12 cellular contexts compared by ENCODE assay signal in the genomic region with DNA sequence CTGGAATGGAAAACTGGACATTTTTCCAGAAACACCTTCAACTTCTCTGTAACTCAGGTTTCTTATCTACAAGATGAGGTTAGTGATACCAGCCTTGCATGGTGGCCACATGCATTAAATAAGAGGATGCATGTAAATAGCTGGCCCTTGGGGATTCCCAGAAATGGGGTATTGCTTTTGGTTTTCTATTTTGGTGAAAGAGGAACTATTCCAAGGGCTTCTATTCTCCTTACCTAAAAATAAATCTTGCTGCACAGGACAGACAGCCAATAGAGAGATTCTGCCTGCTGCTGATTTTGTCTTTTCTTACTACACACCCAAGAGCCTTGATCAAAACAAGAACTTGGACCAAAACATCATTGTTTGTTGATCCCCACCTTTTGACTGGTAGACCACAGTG.
DNase-seq lines count a peak whose midpoint lies in the region; ATAC-seq, FAIRE-seq and TF ChIP-seq lines count a peak whose summit lies in the region.
"Had no signal": no experiment of that assay in that cellular context is flagged by ENCODE, and none has a peak within 500 bp of the region (broad histone marks: within the 10 kb centered on the region; RNA-seq: fewer than 3 reads in every experiment).

No MANE protein-coding gene starts in this region.

- no peak overlapping the region for H2AFZ ChIP-seq in OCI-LY3 (ENCODE audit: low read depth, low read length)

- intact Hi-C loops in ascending aorta (cut with DNase I), result no loop called here

- no peak overlapping the region; the same call in 1 of the 2 replicates for H3K4me3 ChIP-seq in OCI-LY3 (ENCODE audit: low read length)
- no peak overlapping the region for H3K4me3 ChIP-seq in ascending aorta

- H3K79me2 ChIP-seq in OCI-LY3 (ENCODE audit: low read length), result no peaks in the 10 kb centered on the region

- TF ChIP-seq CTCF in OCI-LY3 (IDR thresholded peaks at IDR 0.05; ENCODE audit: low read depth, low read length), result no peak
- no peak for TF ChIP-seq CTCF in ascending aorta (IDR thresholded peaks at IDR 0.05)

- H3K27me3 ChIP-seq in OCI-LY3 (ENCODE audit: low read depth, low read length) (no peaks in the 10 kb centered on the region), ascending aorta (no peaks in the 10 kb centered on the region)

- H3K9ac ChIP-seq in OCI-LY3 (ENCODE audit: low read length), result no peak overlapping the region

- H3K27ac ChIP-seq in OCI-LY3 (ENCODE audit: low read length) (no peak overlapping the region), ascending aorta (no peak overlapping the region)

- H4K20me1 ChIP-seq in OCI-LY3 (ENCODE audit: insufficient read depth, low read length), result no peaks in the 10 kb centered on the region

- no peak for DNase-seq in GM18507 (ENCODE audit: extremely low spot score, insufficient read length, low read depth)
- DNase-seq in activated T-cell treated with anti-CD3 and anti-CD28 coated beads, Interleukin-2, amount 50 U/mL, for 1 hour, result no peak
- no peak for DNase-seq in GM19240 (ENCODE audit: insufficient read length, low spot score)
- no peak for DNase-seq in NCI-H345 treated with DMSO at 0.1 percent for 48 hours (lab: John Stamatoyannopoulos, UW; ENCODE audit: unreplicated experiment)
- DNase-seq in ascending aorta (ENCODE audit: low spot score in 2 of 2), result no peak
- DNase-seq: activated CD4-positive, CD25-positive, alpha-beta regulatory T cell; CD4-positive, CD25-positive, alpha-beta regulatory T cell; NCI-H526; retina had no signal

- no peaks in the 10 kb centered on the region for H3K36me3 ChIP-seq in OCI-LY3 (replicated peaks; ENCODE audit: low read depth, low read length)
- H3K36me3 ChIP-seq in ascending aorta, result no peaks in the 10 kb centered on the region

- 0 out of 2 replicates have a peak, but pooled peaks cover 11% of the 10 kb centered on the region for H3K9me3 ChIP-seq in OCI-LY3 (ENCODE audit: insufficient read depth, low read length)
- peaks cover 0 to 12% of the 10 kb centered on the region in 2 donors for H3K9me3 ChIP-seq in ascending aorta

- peak; percentile 65 for FAIRE-seq in GM18507 (lab: Jason Lieb, UNC)

- peak overlapping the region; percentile 57 for H3K4me2 ChIP-seq in OCI-LY3 (ENCODE audit: low read length)

- peaks cover 14% of the 10 kb centered on the region for H3K4me1 ChIP-seq in OCI-LY3 (ENCODE audit: low read length)
- no peaks in the 10 kb centered on the region for H3K4me1 ChIP-seq in ascending aorta

- ATAC-seq in GM21360 (IDR thresholded peaks at IDR 0.05; ENCODE audit: unreplicated experiment), result peak; percentile 80
- peak; percentile 61 for ATAC-seq in HG02981 (IDR thresholded peaks at IDR 0.05; ENCODE audit: unreplicated experiment)
